In genomic region chr1:145957443-145958319, GRCh38 we compare ENCODE assay signal across 1 cellular context.
TF ChIP-seq lines count a peak whose summit lies in the region.

Gene LIX1L (minus strand): TSS chr1:145958017. CDS start chr1:145957927, 90 bp downstream.

TF ChIP-seq in HepG2, 621 proteins besides CTCF, POLR2A, EP300 and RAD21 (continued from another document and continues in another):
- TF ChIP-seq FOXP4 (CRISPR knock-in tag; IDR thresholded peaks at IDR 0.05) (no peak), SRSF4 (IDR thresholded peaks at IDR 0.05; ENCODE audit: low read depth, low read length, poor library complexity, severe bottlenecking) (no peak), MLX (CRISPR knock-in tag; IDR thresholded peaks at IDR 0.05) (no peak), ZNF205 (CRISPR knock-in tag; IDR thresholded peaks at IDR 0.05) (0 out of 2 replicates have a peak, but pooled peaks have one; percentile 49), HBP1 (CRISPR knock-in tag; IDR thresholded peaks at IDR 0.05; ENCODE audit: low read depth) (peak; percentile 76), SIX1 (CRISPR knock-in tag; IDR thresholded peaks at IDR 0.05; ENCODE audit: borderline replicate concordance) (no peak), PRDM15 (CRISPR knock-in tag; IDR thresholded peaks at IDR 0.05) (no peak; the same call in 1 of the 2 replicates), ZNF362 (CRISPR knock-in tag; IDR thresholded peaks at IDR 0.05; ENCODE audit: borderline replicate concordance) (no peak), NPAS2 (CRISPR knock-in tag; IDR thresholded peaks at IDR 0.05; ENCODE audit: borderline replicate concordance) (no peak), ZNF749 (CRISPR knock-in tag; IDR thresholded peaks at IDR 0.05; ENCODE audit: borderline replicate concordance) (no peak), ZSCAN25 (CRISPR knock-in tag; IDR thresholded peaks at IDR 0.05) (no peak), ZNF296 (CRISPR knock-in tag; conservative IDR thresholded peaks at IDR 0.05) (no peak), MNT (IDR thresholded peaks at IDR 0.05) (no peak), RFX1 (IDR thresholded peaks at IDR 0.05) (no peak), LCORL (IDR thresholded peaks at IDR 0.05) (no peak), LCORL (CRISPR knock-in tag; IDR thresholded peaks at IDR 0.05) (peak; percentile 60), ZNF101 (CRISPR knock-in tag; IDR thresholded peaks at IDR 0.05; ENCODE audit: borderline replicate concordance, low read depth) (no peak), PAWR (CRISPR knock-in tag; IDR thresholded peaks at IDR 0.05; ENCODE audit: borderline replicate concordance) (no peak), WIZ (CRISPR knock-in tag; IDR thresholded peaks at IDR 0.05) (no peak), LRRFIP1 (CRISPR knock-in tag; conservative IDR thresholded peaks at IDR 0.05) (no peak), ZBTB10 (CRISPR knock-in tag; IDR thresholded peaks at IDR 0.05; ENCODE audit: borderline replicate concordance) (no peak), YEATS2 (CRISPR knock-in tag; IDR thresholded peaks at IDR 0.05; ENCODE audit: borderline replicate concordance) (no peak), FLYWCH1 (CRISPR knock-in tag; IDR thresholded peaks at IDR 0.05) (no peak), ZC3H4 (CRISPR knock-in tag; IDR thresholded peaks at IDR 0.05; ENCODE audit: borderline replicate concordance) (no peak), NR2C2 (CRISPR knock-in tag; IDR thresholded peaks at IDR 0.05; ENCODE audit: borderline replicate concordance) (no peak), CEBPG (CRISPR knock-in tag; IDR thresholded peaks at IDR 0.05) (no peak), ZFYVE20 (CRISPR knock-in tag; IDR thresholded peaks at IDR 0.05; ENCODE audit: borderline replicate concordance, low read depth) (no peak), ZNF841 (CRISPR knock-in tag; IDR thresholded peaks at IDR 0.05; ENCODE audit: borderline replicate concordance) (no peak), ZBTB42 (CRISPR knock-in tag; IDR thresholded peaks at IDR 0.05) (no peak), PRDM4 (CRISPR knock-in tag; IDR thresholded peaks at IDR 0.05; ENCODE audit: borderline replicate concordance) (no peak), ARID3A (IDR thresholded peaks at IDR 0.05; ENCODE audit: low read depth, low read length) (no peak), FOSL2 (CRISPR knock-in tag; IDR thresholded peaks at IDR 0.05) (no peak), FOSL1 (CRISPR knock-in tag; IDR thresholded peaks at IDR 0.05; ENCODE audit: borderline replicate concordance) (no peak), ZFAT (CRISPR knock-in tag; conservative IDR thresholded peaks at IDR 0.05) (no peak), ZNF703 (CRISPR knock-in tag; IDR thresholded peaks at IDR 0.05; ENCODE audit: borderline replicate concordance) (no peak), ZNF660 (CRISPR knock-in tag; IDR thresholded peaks at IDR 0.05; ENCODE audit: borderline replicate concordance, low read depth) (no peak)
